ENCODE assay signal across 23 cellular contexts in genomic region chr19:44879309-44880065, GRCh38. TPM values are rescaled to one million over a fixed set of nuclear protein-coding genes. Genes with fewer than 3 reads are reported as not detected.
DNase-seq lines count a peak whose midpoint lies in the region; ATAC-seq and TF ChIP-seq lines count a peak whose summit lies in the region.
"Had no signal": no experiment of that assay in that cellular context is flagged by ENCODE, and none has a peak within 500 bp of the region (broad histone marks: within the 10 kb centered on the region; RNA-seq: fewer than 3 reads in every experiment).

No MANE protein-coding gene starts in this region.

- peaks cover 17% of the 10 kb centered on the region for H3K4me1 Mint-ChIP-seq in Caco-2 (ENCODE audit: low read depth, unreplicated experiment)
- H3K4me1 Mint-ChIP-seq in progenitor cell of endocrine pancreas (ENCODE audit: low read depth): no peaks in the 10 kb centered on the region
- no peaks in the 10 kb centered on the region for H3K4me1 Mint-ChIP-seq in stimulated activated memory B cell treated with anti-CD40 and anti-IgM and Interleukin-4, amounts not matched to agents 10 μg/mL and 1 μg/mL and 100 μg/mL, for 72 hours

- no peaks in the 10 kb centered on the region for H3K27me3 ChIP-seq in Caco-2 (replicated peaks; ENCODE audit: control insufficient read depth, insufficient read depth, low read length)
- H3K27me3 ChIP-seq in NT2/D1 (ENCODE audit: insufficient read depth, insufficient read length): no peaks in the 10 kb centered on the region
- H3K27me3 ChIP-seq: adrenal gland, MG63, suprapubic skin had no signal

- ATAC-seq in stimulated activated memory B cell treated with anti-CD40 and anti-IgM and Interleukin-4, amounts not matched to agents 10 μg/mL and 1 μg/mL and 100 μg/mL, for 72 hours: no peak
- ATAC-seq: activated T-cell treated with anti-CD3 and anti-CD28 coated beads, Interleukin-2, amount 50 U/mL, for 4 hours; stimulated activated effector memory CD8-positive, alpha-beta T cell treated with anti-CD3 and anti-CD28 coated beads, Interleukin-12 subunit alpha, Interleukin-12 subunit beta, amount 100 ng/mL, for 72 hours had no signal

- H3K36me3 ChIP-seq in Caco-2 (ENCODE audit: control insufficient read depth, insufficient read depth, low read length) (peaks cover 7% of the 10 kb centered on the region), NT2/D1 (ENCODE audit: insufficient read depth, insufficient read length, low read length) (peaks cover 67% of the 10 kb centered on the region)

- peaks cover 82% of the 10 kb centered on the region for H3K36me3 Mint-ChIP-seq in Caco-2 (ENCODE audit: insufficient read depth, unreplicated experiment)
- H3K36me3 Mint-ChIP-seq in progenitor cell of endocrine pancreas (ENCODE audit: insufficient read depth): peaks cover 12% of the 10 kb centered on the region
- no peaks in the 10 kb centered on the region for H3K36me3 Mint-ChIP-seq in stimulated activated memory B cell treated with anti-CD40 and anti-IgM and Interleukin-4, amounts not matched to agents 10 μg/mL and 1 μg/mL and 100 μg/mL, for 72 hours
- H3K36me3 Mint-ChIP-seq: stimulated activated effector memory CD8-positive, alpha-beta T cell treated with anti-CD3 and anti-CD28 coated beads, Interleukin-12 subunit alpha, Interleukin-12 subunit beta, amount 100 ng/mL, for 72 hours had no signal

- BruUV-seq in Caco-2 (replicated peaks; lab: Mats Ljungman, UMichigan): no TSS peak

- H3K4me3 Mint-ChIP-seq in Caco-2 (ENCODE audit: unreplicated experiment) (no peak overlapping the region), progenitor cell of endocrine pancreas (ENCODE audit: low read depth) (no peak overlapping the region)
- H3K4me3 Mint-ChIP-seq in stimulated activated memory B cell treated with anti-CD40 and anti-IgM and Interleukin-4, amounts not matched to agents 10 μg/mL and 1 μg/mL and 100 μg/mL, for 72 hours: no peak overlapping the region
- H3K4me3 Mint-ChIP-seq: activated CD4-positive, alpha-beta T cell treated with anti-CD3 and anti-CD28 coated beads, Interleukin-2, amount 10 ng/mL, durations not matched to agents 24 days and 14 days; activated T-cell treated with anti-CD3 and anti-CD28 coated beads, Interleukin-2, amount 50 U/mL, for 4 hours; CD14-positive monocyte; stimulated activated effector memory CD8-positive, alpha-beta T cell treated with anti-CD3 and anti-CD28 coated beads, Interleukin-12 subunit alpha, Interleukin-12 subunit beta, amount 100 ng/mL, for 72 hours; T-helper 1 cell treated with Interleukin-12 subunit alpha and Interleukin-12 subunit beta and Interleukin-4 antibody, amounts not matched to agents 30 μg/mL and 1 μg/mL, for 36 hours had no signal

- H3K4me3 ChIP-seq in Caco-2 (ENCODE audit: low read depth, low read length) (no peak overlapping the region), NT2/D1 (ENCODE audit: insufficient read length, low read depth) (no peak overlapping the region)
- H3K4me3 ChIP-seq: adrenal gland, lung, MG63, suprapubic skin had no signal

- TF ChIP-seq CTCF in Caco-2 (IDR thresholded peaks at IDR 0.05; ENCODE audit: insufficient read depth in 1 of 2, low read depth in 1 of 2, low read length in 1 of 2, severe bottlenecking in 1 of 2, unreplicated experiment in 1 of 2) (no peak), progenitor cell of endocrine pancreas (IDR thresholded peaks at IDR 0.05; ENCODE audit: unreplicated experiment) (no peak)

- peak overlapping the region; percentile 21 for H3K9ac ChIP-seq in NT2/D1 (ENCODE audit: insufficient read length, low read depth)

- POLR2A ChIA-PET in Caco-2 (lab: Charles Lee): interaction anchor here (0.5 to 0.6 kb wide), 2 partner anchors 21 to 148 kb away, joined by 3 to 6 read pairs; no protein-coding TSS in a partner anchor

- CTCF ChIA-PET in Caco-2 (lab: Charles Lee): interaction anchor here (0.6 kb wide), 1 partner anchor 75 kb away, joined by 3 read pairs; no protein-coding TSS in a partner anchor

- peaks cover 34% of the 10 kb centered on the region for H3K4me1 ChIP-seq in Caco-2
- H3K4me1 ChIP-seq in NT2/D1 (ENCODE audit: insufficient read depth, insufficient read length): peaks cover 11% of the 10 kb centered on the region
- H3K4me1 ChIP-seq: adrenal gland had no signal

- no peaks in the 10 kb centered on the region for H3K9me3 Mint-ChIP-seq in Caco-2 (ENCODE audit: unreplicated experiment)
- H3K9me3 Mint-ChIP-seq in progenitor cell of endocrine pancreas (ENCODE audit: low read depth): no peaks in the 10 kb centered on the region
- no peaks in the 10 kb centered on the region for H3K9me3 Mint-ChIP-seq in stimulated activated memory B cell treated with anti-CD40 and anti-IgM and Interleukin-4, amounts not matched to agents 10 μg/mL and 1 μg/mL and 100 μg/mL, for 72 hours
- H3K9me3 Mint-ChIP-seq: activated CD4-positive, alpha-beta T cell treated with anti-CD3 and anti-CD28 coated beads, Interleukin-2, amount 10 ng/mL, durations not matched to agents 24 days and 14 days; activated T-cell treated with anti-CD3 and anti-CD28 coated beads, Interleukin-2, amount 50 U/mL, for 4 hours; stimulated activated effector memory CD8-positive, alpha-beta T cell treated with anti-CD3 and anti-CD28 coated beads, Interleukin-12 subunit alpha, Interleukin-12 subunit beta, amount 100 ng/mL, for 72 hours; T-helper 1 cell treated with Interleukin-12 subunit alpha and Interleukin-12 subunit beta and Interleukin-4 antibody, amounts not matched to agents 30 μg/mL and 1 μg/mL, for 36 hours had no signal

- H3K9me3 ChIP-seq in Caco-2 (no peaks in the 10 kb centered on the region), NT2/D1 (ENCODE audit: insufficient read depth, low read length) (no peaks in the 10 kb centered on the region)
- H3K9me3 ChIP-seq: adrenal gland, MG63, suprapubic skin had no signal

- intact Hi-C loops in Caco-2 (cut with micrococcal nuclease; ENCODE audit: unreplicated experiment): no loop called here

- DNase-seq in Caco-2 (no peak), NT2/D1 (ENCODE audit: low read depth, low spot score) (no peak), left kidney (ENCODE audit: low read depth, low spot score) (peak; percentile 76), progenitor cell of endocrine pancreas (ENCODE audit: low spot score, unreplicated experiment) (no peak), NCI-H524 treated with DMSO at 0.1 percent for 48 hours (lab: John Stamatoyannopoulos, UW) (no peak), cerebellum (ENCODE audit: low spot score) (no peak)
- no peak for DNase-seq in activated naive CD4-positive, alpha-beta T cell treated with Interleukin-2 at 50 U/mL for 16 hours
- DNase-seq: activated CD4-positive, alpha-beta T cell treated with anti-CD3 and anti-CD28 coated beads, Interleukin-2, amount 10 ng/mL, durations not matched to agents 24 days and 14 days; activated naive CD4-positive, alpha-beta T cell; activated T-cell treated with anti-CD3 and anti-CD28 coated beads, Interleukin-2, amount 50 U/mL, for 4 hours; adrenal gland; cortex of kidney; DMS 273 treated with DMSO at 0.1 percent for 48 hours; MG63; NCI-H1436; NCI-H524; stimulated activated CD4-positive, alpha-beta T cell treated with anti-CD3 and anti-CD28 coated beads, Interleukin-2, amount 100 ng/mL, for 48 hours had no signal

- H3K27me3 Mint-ChIP-seq in Caco-2 (ENCODE audit: insufficient read depth, unreplicated experiment) (no peaks in the 10 kb centered on the region), progenitor cell of endocrine pancreas (no peaks in the 10 kb centered on the region)
- peaks cover 67% of the 10 kb centered on the region for H3K27me3 Mint-ChIP-seq in stimulated activated memory B cell treated with anti-CD40 and anti-IgM and Interleukin-4, amounts not matched to agents 10 μg/mL and 1 μg/mL and 100 μg/mL, for 72 hours
- H3K27me3 Mint-ChIP-seq: activated CD4-positive, alpha-beta T cell treated with anti-CD3 and anti-CD28 coated beads, Interleukin-2, amount 10 ng/mL, durations not matched to agents 24 days and 14 days had no signal

- H3K27ac Mint-ChIP-seq in Caco-2 (ENCODE audit: unreplicated experiment) (peak overlapping the region; percentile 83), progenitor cell of endocrine pancreas (peak overlapping the region; percentile 75)
- no peak overlapping the region for H3K27ac Mint-ChIP-seq in stimulated activated memory B cell treated with anti-CD40 and anti-IgM and Interleukin-4, amounts not matched to agents 10 μg/mL and 1 μg/mL and 100 μg/mL, for 72 hours
- H3K27ac Mint-ChIP-seq: activated CD4-positive, alpha-beta T cell treated with anti-CD3 and anti-CD28 coated beads, Interleukin-2, amount 10 ng/mL, durations not matched to agents 24 days and 14 days; stimulated activated effector memory CD8-positive, alpha-beta T cell treated with anti-CD3 and anti-CD28 coated beads, Interleukin-12 subunit alpha, Interleukin-12 subunit beta, amount 100 ng/mL, for 72 hours; T-helper 1 cell treated with Interleukin-12 subunit alpha and Interleukin-12 subunit beta and Interleukin-4 antibody, amounts not matched to agents 30 μg/mL and 1 μg/mL, for 36 hours had no signal

RNA-seq across cellular contexts. Expression of gene TOMM40, which starts 11.6 kb away (rescaled TPM):
- total RNA-seq in Caco-2 (2022) (205 and 227 TPM in 2 replicates), progenitor cell of endocrine pancreas (63.0 and 67.1 TPM in 2 replicates), cerebellum (22.0 TPM)

RNA-seq across cellular contexts. Expression of gene APOE, which starts 26.1 kb away (rescaled TPM):
- total RNA-seq in Caco-2 (2022): 1,346 and 1,404 TPM in 2 replicates
- 198 and 233 TPM in 2 replicates for total RNA-seq in progenitor cell of endocrine pancreas
- total RNA-seq in cerebellum: 52.8 TPM

RNA-seq across cellular contexts. Expression of gene NECTIN2, which starts 33.4 kb away (rescaled TPM):
- total RNA-seq in Caco-2 (2022) (257 and 258 TPM in 2 replicates), progenitor cell of endocrine pancreas (201 and 203 TPM in 2 replicates), cerebellum (22.5 TPM)

RNA-seq across cellular contexts. Expression of gene APOC1, which starts 34.9 kb away (rescaled TPM):
- total RNA-seq in Caco-2 (2022): 246 and 250 TPM in 2 replicates
- total RNA-seq in progenitor cell of endocrine pancreas: 85.5 and 89.4 TPM in 2 replicates
- total RNA-seq in cerebellum: 3.7 TPM
